Comparison of ENCODE assay signal across 8 cellular contexts in genomic region chr5:7754997-7755596, GRCh38.
DNase-seq lines count a peak whose midpoint lies in the region; ATAC-seq and TF ChIP-seq lines count a peak whose summit lies in the region.

No MANE protein-coding gene starts in this region.

- H3K4me2 ChIP-seq in DND-41 (ENCODE audit: insufficient read depth, low read length): no peak overlapping the region

- in situ Hi-C loops in astrocyte of the spinal cord (cut with HindIII; ENCODE audit: low sequenced_read_pairs): no loop called here

- DNase-seq in DND-41 (peak; percentile 52), NOMO-1 treated with DMSO at 0.1 percent for 48 hours (lab: John Stamatoyannopoulos, UW; ENCODE audit: unreplicated experiment) (peak; percentile 77), astrocyte of the spinal cord (ENCODE audit: low read depth, low spot score) (peak; percentile 56), kidney epithelial cell (ENCODE audit: low read depth) (no peak)
- peak; percentile 6 for DNase-seq in stimulated activated naive B cell treated with anti-CD40 and anti-IgM and Interleukin-4, amounts not matched to agents 10 μg/mL and 1 μg/mL and 100 μg/mL, for 72 hours

- H3K79me2 ChIP-seq in DND-41 (ENCODE audit: insufficient read depth, low read length): no peaks in the 10 kb centered on the region

- peaks cover 8 to 12% of the 10 kb centered on the region in 2 donors for H3K27me3 Mint-ChIP-seq in stimulated activated naive B cell treated with anti-CD40 and anti-IgM and Interleukin-4, amounts not matched to agents 10 μg/mL and 1 μg/mL and 100 μg/mL, for 72 hours

- H3K9me3 ChIP-seq in DND-41 (ENCODE audit: insufficient read depth, low read length, severe bottlenecking): no peaks in the 10 kb centered on the region

- H3K27ac ChIP-seq in DND-41 (ENCODE audit: low read length): no peak overlapping the region

- ATAC-seq in DND-41 (ENCODE audit: insufficient read depth, low read depth) (peak; percentile 90), GM19395 (IDR thresholded peaks at IDR 0.05; ENCODE audit: unreplicated experiment) (peak; percentile 79), HG03469 (IDR thresholded peaks at IDR 0.05; ENCODE audit: unreplicated experiment) (peak; percentile 87), HG03039 (IDR thresholded peaks at IDR 0.05; ENCODE audit: unreplicated experiment) (no peak)
- peak; percentile 69 to 81 for ATAC-seq in stimulated activated naive B cell treated with anti-CD40 and anti-IgM and Interleukin-4, amounts not matched to agents 10 μg/mL and 1 μg/mL and 100 μg/mL, for 72 hours (replicated peaks)

- no peak overlapping the region for H3K27ac Mint-ChIP-seq in stimulated activated naive B cell treated with anti-CD40 and anti-IgM and Interleukin-4, amounts not matched to agents 10 μg/mL and 1 μg/mL and 100 μg/mL, for 72 hours

- no peaks in the 10 kb centered on the region for H3K4me1 ChIP-seq in DND-41 (ENCODE audit: insufficient read depth, low read length)

- TF ChIP-seq CTCF in DND-41 (IDR thresholded peaks at IDR 0.05; ENCODE audit: borderline replicate concordance, extremely low read depth, low read length, poor library complexity, severe bottlenecking): peak; percentile 81
- TF ChIP-seq CTCF in astrocyte of the spinal cord (IDR thresholded peaks at IDR 0.05; ENCODE audit: low read depth, low read length): peak; percentile 88
- peak; percentile 90 for TF ChIP-seq CTCF in kidney epithelial cell (IDR thresholded peaks at IDR 0.05; ENCODE audit: insufficient read depth, low read length, poor library complexity, severe bottlenecking)

- H3K4me3 Mint-ChIP-seq in stimulated activated naive B cell treated with anti-CD40 and anti-IgM and Interleukin-4, amounts not matched to agents 10 μg/mL and 1 μg/mL and 100 μg/mL, for 72 hours: no peak overlapping the region

- no peaks in the 10 kb centered on the region for H3K36me3 Mint-ChIP-seq in stimulated activated naive B cell treated with anti-CD40 and anti-IgM and Interleukin-4, amounts not matched to agents 10 μg/mL and 1 μg/mL and 100 μg/mL, for 72 hours

- peaks cover 3% of the 10 kb centered on the region for H3K27me3 ChIP-seq in DND-41 (ENCODE audit: insufficient read depth, low read length, poor library complexity)
- no peaks in the 10 kb centered on the region for H3K27me3 ChIP-seq in kidney epithelial cell (ENCODE audit: control insufficient read depth, insufficient read depth, low read length)

- H3K9me3 Mint-ChIP-seq in stimulated activated naive B cell treated with anti-CD40 and anti-IgM and Interleukin-4, amounts not matched to agents 10 μg/mL and 1 μg/mL and 100 μg/mL, for 72 hours: no peaks in the 10 kb centered on the region

- H3K4me3 ChIP-seq in DND-41 (ENCODE audit: low read depth in 1 of 2, low read length in 2 of 2): no peak overlapping the region
- no peak overlapping the region for H3K4me3 ChIP-seq in astrocyte of the spinal cord (ENCODE audit: low read depth, low read length)
- H3K4me3 ChIP-seq in kidney epithelial cell (ENCODE audit: low read depth, low read length): no peak overlapping the region

- H3K9ac ChIP-seq in DND-41 (ENCODE audit: low read depth, low read length): no peak overlapping the region

- H2AFZ ChIP-seq in DND-41 (ENCODE audit: low read depth, low read length): no peak overlapping the region

- H3K36me3 ChIP-seq in DND-41 (ENCODE audit: insufficient read depth, low read length) (no peaks in the 10 kb centered on the region), kidney epithelial cell (ENCODE audit: control insufficient read depth, insufficient read depth, low read length) (no peaks in the 10 kb centered on the region)

- H4K20me1 ChIP-seq in DND-41 (ENCODE audit: insufficient read depth, low read length): no peaks in the 10 kb centered on the region

- no peaks in the 10 kb centered on the region for H3K4me1 Mint-ChIP-seq in stimulated activated naive B cell treated with anti-CD40 and anti-IgM and Interleukin-4, amounts not matched to agents 10 μg/mL and 1 μg/mL and 100 μg/mL, for 72 hours
